1 cellular context compared by ENCODE assay signal in the genomic region with DNA sequence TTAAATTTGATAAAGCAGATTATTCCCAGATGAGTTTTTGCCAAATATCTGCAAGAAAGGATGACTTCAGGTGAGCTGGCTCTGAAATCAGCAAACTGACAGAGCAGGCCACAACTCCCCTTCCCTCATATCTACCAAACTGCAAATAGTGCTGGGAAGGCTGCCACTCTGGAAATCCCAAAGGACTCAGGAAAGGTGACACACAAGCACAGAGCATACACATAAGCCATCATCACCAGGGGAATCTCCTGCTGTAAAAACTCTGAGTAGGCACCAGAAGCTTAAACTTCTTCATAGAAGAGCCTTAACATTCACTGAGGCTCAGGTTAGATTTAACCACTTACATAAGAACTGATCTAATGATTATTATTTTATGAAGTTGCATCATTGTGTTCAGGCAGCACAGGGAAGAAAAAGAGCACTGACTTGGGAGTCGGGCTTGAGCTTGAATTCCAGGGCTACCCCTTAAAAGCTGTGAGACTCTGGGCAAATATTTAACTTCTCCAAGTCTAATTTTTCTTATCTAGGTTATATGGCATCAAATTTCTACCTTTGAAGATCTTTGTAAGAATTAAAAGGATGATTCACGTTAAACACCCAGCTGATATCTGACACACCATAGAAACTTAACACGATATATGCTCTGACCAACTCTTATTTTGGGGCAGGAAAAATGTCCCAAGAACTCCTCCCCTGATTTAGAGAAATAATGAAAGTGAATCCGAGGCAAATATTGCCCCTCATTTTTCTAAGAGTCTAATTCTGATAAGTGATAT.
TF ChIP-seq lines count a peak whose summit lies in the region.

No MANE protein-coding gene starts in this region.

TF ChIP-seq in GM23338, 12 proteins besides CTCF, POLR2A, EP300 and RAD21 (continued from another document):
- TF ChIP-seq, protein P1, sequence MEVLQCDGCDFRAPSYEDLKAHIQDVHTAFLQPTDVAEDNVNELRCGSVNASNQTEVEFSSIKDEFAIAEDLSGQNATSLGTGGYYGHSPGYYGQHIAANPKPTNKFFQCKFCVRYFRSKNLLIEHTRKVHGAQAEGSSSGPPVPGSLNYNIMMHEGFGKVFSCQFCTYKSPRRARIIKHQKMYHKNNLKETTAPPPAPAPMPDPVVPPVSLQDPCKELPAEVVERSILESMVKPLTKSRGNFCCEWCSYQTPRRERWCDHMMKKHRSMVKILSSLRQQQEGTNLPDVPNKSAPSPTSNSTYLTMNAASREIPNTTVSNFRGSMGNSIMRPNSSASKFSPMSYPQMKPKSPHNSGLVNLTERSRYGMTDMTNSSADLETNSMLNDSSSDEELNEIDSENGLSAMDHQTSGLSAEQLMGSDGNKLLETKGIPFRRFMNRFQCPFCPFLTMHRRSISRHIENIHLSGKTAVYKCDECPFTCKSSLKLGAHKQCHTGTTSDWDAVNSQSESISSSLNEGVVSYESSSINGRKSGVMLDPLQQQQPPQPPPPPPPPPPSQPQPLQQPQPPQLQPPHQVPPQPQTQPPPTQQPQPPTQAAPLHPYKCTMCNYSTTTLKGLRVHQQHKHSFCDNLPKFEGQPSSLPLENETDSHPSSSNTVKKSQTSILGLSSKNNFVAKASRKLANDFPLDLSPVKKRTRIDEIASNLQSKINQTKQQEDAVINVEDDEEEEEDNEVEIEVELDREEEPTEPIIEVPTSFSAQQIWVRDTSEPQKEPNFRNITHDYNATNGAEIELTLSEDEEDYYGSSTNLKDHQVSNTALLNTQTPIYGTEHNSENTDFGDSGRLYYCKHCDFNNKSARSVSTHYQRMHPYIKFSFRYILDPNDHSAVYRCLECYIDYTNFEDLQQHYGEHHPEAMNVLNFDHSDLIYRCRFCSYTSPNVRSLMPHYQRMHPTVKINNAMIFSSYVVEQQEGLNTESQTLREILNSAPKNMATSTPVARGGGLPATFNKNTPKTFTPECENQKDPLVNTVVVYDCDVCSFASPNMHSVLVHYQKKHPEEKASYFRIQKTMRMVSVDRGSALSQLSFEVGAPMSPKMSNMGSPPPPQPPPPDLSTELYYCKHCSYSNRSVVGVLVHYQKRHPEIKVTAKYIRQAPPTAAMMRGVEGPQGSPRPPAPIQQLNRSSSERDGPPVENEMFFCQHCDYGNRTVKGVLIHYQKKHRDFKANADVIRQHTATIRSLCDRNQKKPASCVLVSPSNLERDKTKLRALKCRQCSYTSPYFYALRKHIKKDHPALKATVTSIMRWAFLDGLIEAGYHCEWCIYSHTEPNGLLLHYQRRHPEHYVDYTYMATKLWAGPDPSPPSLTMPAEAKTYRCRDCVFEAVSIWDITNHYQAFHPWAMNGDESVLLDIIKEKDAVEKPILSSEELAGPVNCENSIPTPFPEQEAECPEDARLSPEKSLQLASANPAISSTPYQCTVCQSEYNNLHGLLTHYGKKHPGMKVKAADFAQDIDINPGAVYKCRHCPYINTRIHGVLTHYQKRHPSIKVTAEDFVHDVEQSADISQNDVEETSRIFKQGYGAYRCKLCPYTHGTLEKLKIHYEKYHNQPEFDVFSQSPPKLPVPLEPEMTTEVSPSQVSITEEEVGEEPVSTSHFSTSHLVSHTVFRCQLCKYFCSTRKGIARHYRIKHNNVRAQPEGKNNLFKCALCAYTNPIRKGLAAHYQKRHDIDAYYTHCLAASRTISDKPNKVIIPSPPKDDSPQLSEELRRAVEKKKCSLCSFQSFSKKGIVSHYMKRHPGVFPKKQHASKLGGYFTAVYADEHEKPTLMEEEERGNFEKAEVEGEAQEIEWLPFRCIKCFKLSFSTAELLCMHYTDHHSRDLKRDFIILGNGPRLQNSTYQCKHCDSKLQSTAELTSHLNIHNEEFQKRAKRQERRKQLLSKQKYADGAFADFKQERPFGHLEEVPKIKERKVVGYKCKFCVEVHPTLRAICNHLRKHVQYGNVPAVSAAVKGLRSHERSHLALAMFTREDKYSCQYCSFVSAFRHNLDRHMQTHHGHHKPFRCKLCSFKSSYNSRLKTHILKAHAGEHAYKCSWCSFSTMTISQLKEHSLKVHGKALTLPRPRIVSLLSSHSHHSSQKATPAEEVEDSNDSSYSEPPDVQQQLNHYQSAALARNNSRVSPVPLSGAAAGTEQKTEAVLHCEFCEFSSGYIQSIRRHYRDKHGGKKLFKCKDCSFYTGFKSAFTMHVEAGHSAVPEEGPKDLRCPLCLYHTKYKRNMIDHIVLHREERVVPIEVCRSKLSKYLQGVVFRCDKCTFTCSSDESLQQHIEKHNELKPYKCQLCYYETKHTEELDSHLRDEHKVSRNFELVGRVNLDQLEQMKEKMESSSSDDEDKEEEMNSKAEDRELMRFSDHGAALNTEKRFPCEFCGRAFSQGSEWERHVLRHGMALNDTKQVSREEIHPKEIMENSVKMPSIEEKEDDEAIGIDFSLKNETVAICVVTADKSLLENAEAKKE (CRISPR knock-in tag; IDR thresholded peaks at IDR 0.05): no peak
- no peak for TF ChIP-seq REST (IDR thresholded peaks at IDR 0.05; ENCODE audit: unreplicated experiment)
- no peak for TF ChIP-seq STAT1 (IDR thresholded peaks at IDR 0.05; ENCODE audit: unreplicated experiment)
- TF ChIP-seq EZH2 (IDR thresholded peaks at IDR 0.05; ENCODE audit: low read depth, unreplicated experiment): no peak
